In genomic region chr13:90308249-90308648, GRCh38 we compare ENCODE assay signal across 8 cellular contexts.
"Had no signal": no experiment of that assay in that cellular context is flagged by ENCODE, and none has a peak within 500 bp of the region (broad histone marks: within the 10 kb centered on the region; RNA-seq: fewer than 3 reads in every experiment).

No MANE protein-coding gene starts in this region.

- H3K36me3 ChIP-seq: HAP-1 had no signal

- H3K4me3 ChIP-seq: HAP-1 had no signal

- H3K27ac Mint-ChIP-seq: HFFc6, IgD-negative memory B cell had no signal

- H3K9me3 ChIP-seq: HAP-1 had no signal

- ATAC-seq: HCT116 had no signal

- H3K27me3 Mint-ChIP-seq: IgD-negative memory B cell had no signal

- H3K4me3 Mint-ChIP-seq: HFFc6, IgD-negative memory B cell had no signal

- H3K4me1 Mint-ChIP-seq: IgD-negative memory B cell had no signal

- H3K36me3 Mint-ChIP-seq: IgD-negative memory B cell had no signal

- H3K4me1 ChIP-seq: HAP-1 had no signal

- H3K9me3 Mint-ChIP-seq: HFFc6 had no signal

- FAIRE-seq: HTR-8/SVneo had no signal

- DNase-seq: GOT3, H7, HFFc6, KG1 had no signal
